13 cellular contexts compared by ENCODE assay signal in the genomic region with DNA sequence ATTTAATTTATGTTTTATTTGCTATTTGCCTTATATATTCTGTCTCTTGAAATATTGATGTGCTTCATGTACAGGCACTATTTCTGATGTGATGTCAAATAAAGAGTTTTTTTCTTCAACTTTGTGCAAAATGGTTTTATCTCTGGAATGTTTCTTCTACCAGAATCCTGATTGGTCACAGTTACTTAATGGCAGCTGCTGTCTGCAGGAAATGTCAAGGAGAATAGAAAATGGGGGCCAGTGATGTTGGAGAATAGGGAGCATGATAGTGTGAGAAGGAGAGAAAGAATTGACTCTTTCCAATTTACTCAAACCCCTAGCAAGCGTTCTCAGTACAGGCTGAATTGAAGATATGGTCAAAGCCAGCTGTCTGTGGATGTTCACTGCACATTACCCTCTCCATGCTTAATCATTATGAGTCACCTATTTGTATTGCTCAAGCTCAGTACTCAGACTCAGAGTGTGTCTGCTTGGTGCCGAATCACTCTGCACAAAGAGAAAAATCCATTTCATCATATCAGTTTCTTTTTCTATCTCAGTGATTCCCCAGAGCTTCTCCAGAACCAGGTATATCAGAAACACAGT.
A peak's percentile ranks its signal among the peaks of the same experiment; 100 is the strongest.
DNase-seq lines count a peak whose midpoint lies in the region; ATAC-seq and TF ChIP-seq lines count a peak whose summit lies in the region.
"Had no signal": no experiment of that assay in that cellular context is flagged by ENCODE, and none has a peak within 500 bp of the region (broad histone marks: within the 10 kb centered on the region; RNA-seq: fewer than 3 reads in every experiment).

No MANE protein-coding gene starts in this region.

- H3K27ac Mint-ChIP-seq in nephron: peak overlapping the region; percentile 70 to 75 (median 75)
- H3K27ac Mint-ChIP-seq: neural progenitor cell had no signal

- peaks cover 11% of the 10 kb centered on the region for H3K4me1 Mint-ChIP-seq in nephron

- no peaks in the 10 kb centered on the region for H3K36me3 Mint-ChIP-seq in nephron (ENCODE audit: low read depth)
- H3K36me3 Mint-ChIP-seq: neural progenitor cell had no signal

- H3K27me3 Mint-ChIP-seq in nephron (ENCODE audit: low read depth): no peaks in the 10 kb centered on the region

- no peak for ATAC-seq in HG02885 (IDR thresholded peaks at IDR 0.05; ENCODE audit: poor library complexity, unreplicated experiment)
- ATAC-seq: HCT116 had no signal

- TF ChIP-seq CTCF in nephron (IDR thresholded peaks at IDR 0.05; ENCODE audit: unreplicated experiment in 3 of 3): no peak

- H3K4me3 Mint-ChIP-seq in nephron: no peak overlapping the region
- H3K4me3 Mint-ChIP-seq: neural progenitor cell had no signal

- DNase-seq in ELR (ENCODE audit: low read depth) (peak; percentile 81), NOMO-1 treated with DMSO at 0.1 percent for 48 hours (lab: John Stamatoyannopoulos, UW; ENCODE audit: unreplicated experiment) (peak; percentile 56), dedifferentiated amniotic fluid mesenchymal stem cell (ENCODE audit: extremely low spot score) (peak; percentile 46), HUDEP-2 (lab: John Stamatoyannopoulos, UW; ENCODE audit: unreplicated experiment in 76 of 76) (no peak), nucleus accumbens (lab: John Stamatoyannopoulos, UW) (no peak)
- no peak for DNase-seq in activated CD8-positive, alpha-beta memory T cell treated with anti-CD3 and anti-CD28 coated beads, Interleukin-2, amount 50 U/mL, for 4 hours
- DNase-seq: DMS79 treated with DMSO at 0.1 percent for 48 hours, NCI-H2107, SW 1271 had no signal

- no peaks in the 10 kb centered on the region for H3K9me3 Mint-ChIP-seq in nephron
- H3K9me3 Mint-ChIP-seq: neural progenitor cell had no signal

Comparison
In these comparisons a context has a peak if more than half of its experiments do, and no peak if none do; other contexts are left out.
1. DNase-seq: peak in ELR (single experiment), NOMO-1 treated with DMSO at 0.1 percent for 48 hours (single experiment) and dedifferentiated amniotic fluid mesenchymal stem cell (single experiment); none in activated CD8-positive, alpha-beta memory T cell treated with anti-CD3 and anti-CD28 coated beads, Interleukin-2, amount 50 U/mL, for 4 hours (single experiment), HUDEP-2 (0 of 76) and nucleus accumbens (0 of 56).